Comparison of ENCODE assay signal across 19 cellular contexts in the genomic region with DNA sequence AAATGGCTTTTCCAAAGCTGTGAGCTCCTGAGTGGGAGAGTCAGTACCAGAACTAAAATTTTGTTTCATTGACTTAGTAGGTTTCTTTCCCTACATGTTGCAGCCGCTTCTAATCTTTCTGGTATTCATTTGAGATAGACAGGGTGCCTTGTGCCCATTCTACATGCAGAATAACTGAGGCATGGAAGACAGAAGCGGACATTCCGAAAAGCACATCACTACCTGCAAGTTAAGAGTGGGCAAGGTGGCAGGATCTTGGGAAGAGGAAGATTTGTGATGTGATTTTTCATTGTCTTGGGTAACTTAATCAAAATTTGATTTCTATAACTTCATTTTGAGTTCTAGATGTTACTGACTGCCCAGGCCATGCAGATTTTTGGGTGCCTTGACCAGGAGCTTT. TPM values are rescaled to one million over a fixed set of nuclear protein-coding genes. Genes with fewer than 3 reads are reported as not detected.
DNase-seq lines count a peak whose midpoint lies in the region; ATAC-seq, FAIRE-seq and TF ChIP-seq lines count a peak whose summit lies in the region.
"Had no signal": no experiment of that assay in that cellular context is flagged by ENCODE, and none has a peak within 500 bp of the region (broad histone marks: within the 10 kb centered on the region; RNA-seq: fewer than 3 reads in every experiment).

No MANE protein-coding gene starts in this region.

- H3K27ac ChIP-seq in HepG2 (ENCODE audit: extremely low read length, insufficient read depth, low read length) (no peak overlapping the region), right lobe of liver (no peak overlapping the region)
- H3K27ac ChIP-seq: lower lobe of right lung, PC-9, prostate gland, upper lobe of right lung had no signal

- H3K9me3 ChIP-seq in HepG2 (ENCODE audit: low read length) (no peaks in the 10 kb centered on the region), right lobe of liver (no peaks in the 10 kb centered on the region), Loucy (ENCODE audit: insufficient read depth, low read depth, low read length) (no peaks in the 10 kb centered on the region)
- H3K9me3 ChIP-seq: lower lobe of right lung, prostate gland, stomach, upper lobe of right lung had no signal

- 100% methylated on average over 3 of the region's 3 CpGs for WGBS in HepG2 (ENCODE audit: low lambda C conversion rate)
- WGBS in right lobe of liver (ENCODE audit: insufficient coverage, low coverage, low lambda C conversion rate, missing lambda C conversion rate): 55% methylated on average over 2 of the region's 3 CpGs

- H3K4me3 Mint-ChIP-seq in mesothelial cell of epicardium (peak overlapping the region; percentile 9), type B pancreatic cell (peak overlapping the region; percentile 75)

- H3K9ac ChIP-seq in HepG2 (ENCODE audit: insufficient read depth, low read depth, low read length) (no peak overlapping the region), Loucy (ENCODE audit: low read depth, low read length, poor library complexity, severe bottlenecking) (peak overlapping the region; percentile 89)

- H3K27me3 ChIP-seq in HepG2 (ENCODE audit: control insufficient read depth in 1 of 2, insufficient read depth in 2 of 2, low read length in 2 of 2): no peaks in the 10 kb centered on the region; a peak in 1 of 5 replicates
- no peaks in the 10 kb centered on the region for H3K27me3 ChIP-seq in right lobe of liver
- H3K27me3 ChIP-seq in Loucy (ENCODE audit: insufficient read depth, low read length, poor library complexity, severe bottlenecking): no peaks in the 10 kb centered on the region
- H3K27me3 ChIP-seq: stomach, upper lobe of right lung had no signal

- ATAC-seq in HepG2: no peak
- no peak for ATAC-seq in right lobe of liver
- no peak for ATAC-seq in HG02970 (IDR thresholded peaks at IDR 0.05; ENCODE audit: low FRiP score, unreplicated experiment)
- ATAC-seq: lower lobe of right lung, upper lobe of right lung had no signal

- H3K9me2 ChIP-seq in Loucy (replicated peaks; ENCODE audit: low read depth, low read length): no peaks in the 10 kb centered on the region

- no peaks in the 10 kb centered on the region for H3K27me3 Mint-ChIP-seq in mesothelial cell of epicardium (ENCODE audit: low read depth)
- H3K27me3 Mint-ChIP-seq in type B pancreatic cell: no peaks in the 10 kb centered on the region

- no peak overlapping the region for H3K4me2 ChIP-seq in HepG2 (ENCODE audit: low read depth, low read length)
- peak overlapping the region; percentile 96 for H3K4me2 ChIP-seq in Loucy (ENCODE audit: low read depth, low read length, poor library complexity, severe bottlenecking)

- TF ChIP-seq CTCF in HepG2 (CRISPR knock-in tag; IDR thresholded peaks at IDR 0.05) (no peak), right lobe of liver (IDR thresholded peaks at IDR 0.05) (no peak), Loucy (conservative IDR thresholded peaks at IDR 0.05; ENCODE audit: low read length) (no peak), mesothelial cell of epicardium (IDR thresholded peaks at IDR 0.05; ENCODE audit: unreplicated experiment) (no peak), type B pancreatic cell (conservative IDR thresholded peaks at IDR 0.05) (no peak)

- POLR2A ChIA-PET in HepG2 (lab: Yijun Ruan, JAX): no interaction called here

- no TSS peak for BruUV-seq in HepG2 (replicated peaks; lab: Mats Ljungman, UMichigan)

- H3K9me3 Mint-ChIP-seq in mesothelial cell of epicardium (no peaks in the 10 kb centered on the region), type B pancreatic cell (no peaks in the 10 kb centered on the region)

- H3K4me1 Mint-ChIP-seq in mesothelial cell of epicardium (peaks cover 35% of the 10 kb centered on the region), type B pancreatic cell (ENCODE audit: unreplicated experiment) (peaks cover 39% of the 10 kb centered on the region)

- TF ChIP-seq RAD21 in HepG2 (CRISPR knock-in tag; IDR thresholded peaks at IDR 0.05): no peak

- no peak for FAIRE-seq in HepG2 (lab: Jason Lieb, UNC)
- FAIRE-seq: H1 had no signal

- no peaks in the 10 kb centered on the region for H4K20me1 ChIP-seq in HepG2 (ENCODE audit: insufficient read depth, low read length)
- peaks cover 8% of the 10 kb centered on the region for H4K20me1 ChIP-seq in Loucy (ENCODE audit: insufficient read depth, low read length, poor library complexity, severe bottlenecking)

- H3K36me3 ChIP-seq in HepG2 (replicated peaks in 1 of 2; ENCODE audit: control insufficient read depth in 1 of 2, insufficient read depth in 2 of 2, low read length in 2 of 2): peaks cover 2 to 5% of the 10 kb centered on the region in 2 experiments; a peak in 2 of 5 replicates
- peaks cover 0 to 11% (median 0%) of the 10 kb centered on the region in 4 donors for H3K36me3 ChIP-seq in right lobe of liver
- H3K36me3 ChIP-seq in Loucy (ENCODE audit: insufficient read depth, low read length): no peaks in the 10 kb centered on the region
- H3K36me3 ChIP-seq: prostate gland had no signal

- H3K79me2 ChIP-seq in HepG2 (ENCODE audit: insufficient read depth, low read length) (no peaks in the 10 kb centered on the region), Loucy (ENCODE audit: insufficient read depth, low read length) (peaks cover 82% of the 10 kb centered on the region)

- in situ Hi-C loops in HepG2 (cut with HindIII; ENCODE audit: extremely low pct_ligation_motif_present, low pct_unique_long_range_greater_than_20kb): no loop called here

- H3K36me3 Mint-ChIP-seq in mesothelial cell of epicardium: peaks cover 5% of the 10 kb centered on the region
- peaks cover 4% of the 10 kb centered on the region for H3K36me3 Mint-ChIP-seq in type B pancreatic cell

- peaks cover 25% of the 10 kb centered on the region for H3K4me1 ChIP-seq in HepG2 (ENCODE audit: insufficient read depth, low read length)
- peaks cover 0 to 10% (median 2%) of the 10 kb centered on the region in 4 donors for H3K4me1 ChIP-seq in right lobe of liver
- peaks cover 72% of the 10 kb centered on the region for H3K4me1 ChIP-seq in Loucy (ENCODE audit: insufficient read depth, low read length, poor library complexity, severe bottlenecking)

- intact Hi-C loops in HepG2 (cut with micrococcal nuclease; ENCODE audit: unreplicated experiment): loop anchor here (5.0 kb wide), 1 partner anchor 293 kb away; no protein-coding TSS in a partner anchor
- intact Hi-C loops in right lobe of liver (cut with DNase I): no loop called here

- TF ChIP-seq POLR2A in HepG2 (IDR thresholded peaks at IDR 0.05; ENCODE audit: insufficient read depth in 1 of 2, low read depth in 2 of 2, low read length in 2 of 2) (no peak), right lobe of liver (IDR thresholded peaks at IDR 0.05) (no peak)

- no peak for TF ChIP-seq EP300 in HepG2 (IDR thresholded peaks at IDR 0.05; ENCODE audit: low read depth in 2 of 2, low read length in 2 of 2)
- TF ChIP-seq EP300 in HepG2 (CRISPR knock-in tag; IDR thresholded peaks at IDR 0.05; ENCODE audit: borderline replicate concordance): no peak

- no peak overlapping the region for H3K27ac Mint-ChIP-seq in mesothelial cell of epicardium
- H3K27ac Mint-ChIP-seq in type B pancreatic cell: no peak overlapping the region

- H2AFZ ChIP-seq in HepG2 (ENCODE audit: low read length) (no peak overlapping the region), Loucy (ENCODE audit: low read length) (no peak overlapping the region)
- H2AFZ ChIP-seq: PC-9 had no signal

- no peak for DNase-seq in HepG2 (ENCODE audit: low spot score)
- DNase-seq in right lobe of liver: no peak
- no peak for DNase-seq in mesothelial cell of epicardium (ENCODE audit: low spot score in 2 of 2, unreplicated experiment in 2 of 2)
- no peak for DNase-seq in type B pancreatic cell (ENCODE audit: extremely low spot score, unreplicated experiment)
- no peak for DNase-seq in NCI-H1092 (lab: John Stamatoyannopoulos, UW)
- DNase-seq: activated CD4-positive, alpha-beta T cell treated with anti-CD3 and anti-CD28 coated beads, Interleukin-2, amount 50 U/mL, for 1 hour; cortex of kidney; KBM-7; lower lobe of right lung; NCI-H1930; NCI-H345; PC-9; SHP77 treated with DMSO at 0.1 percent for 48 hours; stomach; upper lobe of right lung had no signal

- peaks cover 10% of the 10 kb centered on the region; the same call in 1 of the 2 replicates for H3F3A ChIP-seq in Loucy (ENCODE audit: low read depth)

- H3K4me3 ChIP-seq in HepG2 (replicated peaks in 1 of 3; ENCODE audit: insufficient read depth in 1 of 3, low read depth in 2 of 3, low read length in 3 of 3) (no peak overlapping the region), right lobe of liver (no peak overlapping the region), Loucy (ENCODE audit: low read length, poor library complexity, severe bottlenecking) (peak overlapping the region; percentile 80)

- CTCF ChIA-PET in HepG2 (lab: Yijun Ruan, JAX; ENCODE audit: low intra/inter-chr PET ratio, low total read pairs): no interaction called here

RNA-seq across cellular contexts. Expression of gene MAP2K5, which starts 2.0 kb away (rescaled TPM):
- 4.3 and 6.3 TPM in 2 replicates for total RNA-seq in HepG2 (2016; rRNA removed; fragmentation: Illumina TruSeq; extraction: Trizol)
- 8.3 and 9.2 TPM in 2 replicates for total RNA-seq in HepG2 (2016; cell fraction: cytosol; rRNA removed; fragmentation: Illumina TruSeq; extraction: Trizol; ENCODE audit: low read depth)
- 3.3 and 5.6 TPM in 2 replicates for total RNA-seq in HepG2 (2016; cell fraction: insoluble cytoplasmic fraction; rRNA removed; fragmentation: Illumina TruSeq; extraction: Trizol)
- 5.7 and 7.1 TPM in 2 replicates for total RNA-seq in HepG2 (2016; cell fraction: membrane; rRNA removed; fragmentation: Illumina TruSeq; extraction: Trizol)
- 7.3 and 10.3 TPM in 2 replicates for total RNA-seq in HepG2 (2016; cell fraction: nucleus; rRNA removed; fragmentation: Illumina TruSeq; extraction: Trizol)
- polyA plus RNA-seq in HepG2 (2011; rRNA removed): 3.2 and 4.0 TPM in 2 replicates
- 2.4 and 2.5 TPM in 2 replicates for polyA plus RNA-seq in HepG2 (2011; cell fraction: cytosol; rRNA removed)
- 8.1 and 8.7 TPM in 2 replicates for polyA plus RNA-seq in HepG2 (2011; cell fraction: nucleus; rRNA removed)
- polyA plus RNA-seq in HepG2 (2012): 12.6 and 13.6 TPM in 2 replicates
- 3.4 and 3.9 TPM in 2 replicates for polyA plus RNA-seq in HepG2 (2016; cell fraction: cytosol; fragmentation: Illumina TruSeq; extraction: Trizol; ENCODE audit: low read depth)
- 10.6 and 10.7 TPM in 2 replicates for polyA plus RNA-seq in HepG2 (2016; cell fraction: insoluble cytoplasmic fraction; fragmentation: Illumina TruSeq; extraction: Trizol; ENCODE audit: low read depth)
- polyA plus RNA-seq in HepG2 (2016; cell fraction: membrane; fragmentation: Illumina TruSeq; extraction: Trizol; ENCODE audit: low read depth): 7.3 TPM in 2 replicates
- 9.9 and 12.6 TPM in 2 replicates for polyA plus RNA-seq in HepG2 (2016; cell fraction: nucleus; fragmentation: Illumina TruSeq; extraction: Trizol; ENCODE audit: insufficient read depth, low read depth)
- polyA minus RNA-seq in HepG2 (2011; rRNA and poly(A)+ RNA removed; ENCODE audit: low replicate concordance): 7.5 and 17.7 TPM in 2 replicates
- 4.9 and 7.3 TPM in 2 replicates for polyA minus RNA-seq in HepG2 (2011; cell fraction: cytosol; rRNA and poly(A)+ RNA removed)
- 24.7 and 28.5 TPM in 2 replicates for polyA minus RNA-seq in HepG2 (2011; cell fraction: nucleus; rRNA and poly(A)+ RNA removed)
- 10 to 100 TPM in 1 of 6 experiments, 1 to 10 TPM in 5; 5.0 to 11.6 (median 8.8) TPM for total RNA-seq in right lobe of liver
- 26.2 to 29.8 TPM (median 28.0 TPM) in 3 replicates for total RNA-seq in mesothelial cell of epicardium
- total RNA-seq in type B pancreatic cell (ENCODE audit: low replicate concordance): 13.3 and 21.8 TPM in 2 replicates

RNA-seq across cellular contexts. Expression of gene C15orf61, which starts 23.5 kb away (rescaled TPM):
- 3.3 and 6.6 TPM in 2 replicates for total RNA-seq in HepG2 (2016; rRNA removed; fragmentation: Illumina TruSeq; extraction: Trizol)
- total RNA-seq in HepG2 (2016; cell fraction: cytosol; rRNA removed; fragmentation: Illumina TruSeq; extraction: Trizol; ENCODE audit: low read depth): 9.3 and 10.8 TPM in 2 replicates
- total RNA-seq in HepG2 (2016; cell fraction: insoluble cytoplasmic fraction; rRNA removed; fragmentation: Illumina TruSeq; extraction: Trizol): 5.7 and 8.0 TPM in 2 replicates
- 11.0 and 12.6 TPM in 2 replicates for total RNA-seq in HepG2 (2016; cell fraction: membrane; rRNA removed; fragmentation: Illumina TruSeq; extraction: Trizol)
- total RNA-seq in HepG2 (2016; cell fraction: nucleus; rRNA removed; fragmentation: Illumina TruSeq; extraction: Trizol): 7.4 and 9.6 TPM in 2 replicates
- 2.1 and 2.2 TPM in 2 replicates for polyA plus RNA-seq in HepG2 (2011; rRNA removed)
- 2.0 and 3.5 TPM in 2 replicates for polyA plus RNA-seq in HepG2 (2011; cell fraction: cytosol; rRNA removed)
- polyA plus RNA-seq in HepG2 (2011; cell fraction: nucleus; rRNA removed): 2.5 and 4.0 TPM in 2 replicates
- 3.3 and 7.5 TPM in 2 replicates for polyA plus RNA-seq in HepG2 (2012)
- 16.3 and 18.5 TPM in 2 replicates for polyA plus RNA-seq in HepG2 (2016; cell fraction: cytosol; fragmentation: Illumina TruSeq; extraction: Trizol; ENCODE audit: low read depth)
- polyA plus RNA-seq in HepG2 (2016; cell fraction: insoluble cytoplasmic fraction; fragmentation: Illumina TruSeq; extraction: Trizol; ENCODE audit: low read depth): 4.1 and 6.7 TPM in 2 replicates
- polyA plus RNA-seq in HepG2 (2016; cell fraction: membrane; fragmentation: Illumina TruSeq; extraction: Trizol; ENCODE audit: low read depth): 12.1 and 12.7 TPM in 2 replicates
- 8.7 and 10.8 TPM in 2 replicates for polyA plus RNA-seq in HepG2 (2016; cell fraction: nucleus; fragmentation: Illumina TruSeq; extraction: Trizol; ENCODE audit: insufficient read depth, low read depth)
- polyA minus RNA-seq in HepG2 (2011; rRNA and poly(A)+ RNA removed; ENCODE audit: low replicate concordance): 2.5 and 4.0 TPM in 2 replicates
- 1.6 and 2.4 TPM in 2 replicates for polyA minus RNA-seq in HepG2 (2011; cell fraction: cytosol; rRNA and poly(A)+ RNA removed)
- polyA minus RNA-seq in HepG2 (2011; cell fraction: nucleus; rRNA and poly(A)+ RNA removed): 10.1 and 14.8 TPM in 2 replicates
- total RNA-seq in right lobe of liver: 1 to 10 TPM; 1.4 to 3.0 (median 2.3) TPM
- 7.7 to 7.9 TPM (median 7.8 TPM) in 3 replicates for total RNA-seq in mesothelial cell of epicardium
- total RNA-seq in type B pancreatic cell (ENCODE audit: low replicate concordance): 6.7 and 8.4 TPM in 2 replicates
